ENCODE assay signal across 1 cellular context in genomic region chr19:5340637-5341447, GRCh38.
TF ChIP-seq lines count a peak whose summit lies in the region.

PTPRS (minus strand) TSS chr19:5340812; CDS start chr19:5286140, 54,672 bp downstream.

TF ChIP-seq in HepG2, 621 proteins besides CTCF, POLR2A, EP300 and RAD21 (continued from another document and continues in another):
- TF ChIP-seq CEBPG (CRISPR knock-in tag; IDR thresholded peaks at IDR 0.05) (peak; percentile 60), ZNF101 (CRISPR knock-in tag; IDR thresholded peaks at IDR 0.05; ENCODE audit: borderline replicate concordance, low read depth) (peak; percentile 97), ZSCAN31 (CRISPR knock-in tag; IDR thresholded peaks at IDR 0.05; ENCODE audit: low read depth) (peak; percentile 98), ZNF143 (CRISPR knock-in tag; IDR thresholded peaks at IDR 0.05) (peak; percentile 53; the same call in 1 of the 2 replicates), BCLAF1 (IDR thresholded peaks at IDR 0.05) (no peak), ARNTL (CRISPR knock-in tag; IDR thresholded peaks at IDR 0.05) (peak; percentile 94), RBM39 (IDR thresholded peaks at IDR 0.05; ENCODE audit: low read depth, low read length, poor library complexity, severe bottlenecking) (no peak), THYN1 (CRISPR knock-in tag; IDR thresholded peaks at IDR 0.05; ENCODE audit: borderline replicate concordance, low read depth) (no peak), MTF2 (CRISPR knock-in tag; IDR thresholded peaks at IDR 0.05; ENCODE audit: borderline replicate concordance) (peak; percentile 80), FLYWCH1 (CRISPR knock-in tag; IDR thresholded peaks at IDR 0.05) (peak; percentile 99), ETV6 (CRISPR knock-in tag; conservative IDR thresholded peaks at IDR 0.05) (peak; percentile 92), SCMH1 (CRISPR knock-in tag; IDR thresholded peaks at IDR 0.05; ENCODE audit: borderline replicate concordance) (no peak), ZNF335 (CRISPR knock-in tag; IDR thresholded peaks at IDR 0.05) (peak; percentile 63; the same call in 1 of the 2 replicates), ZNF142 (CRISPR knock-in tag; IDR thresholded peaks at IDR 0.05) (peak; percentile 94), ZSCAN12 (CRISPR knock-in tag; IDR thresholded peaks at IDR 0.05) (peak; percentile 98), ERF (CRISPR knock-in tag; IDR thresholded peaks at IDR 0.05) (peak; percentile 99), CBX1 (IDR thresholded peaks at IDR 0.05; ENCODE audit: low read depth) (peak; percentile 62), THAP7 (CRISPR knock-in tag; IDR thresholded peaks at IDR 0.05) (peak; percentile 97; the same call in 1 of the 2 replicates), ZNF18 (CRISPR knock-in tag; IDR thresholded peaks at IDR 0.05; ENCODE audit: insufficient replicate concordance) (peak; percentile 98), MATR3 (CRISPR knock-in tag; IDR thresholded peaks at IDR 0.05) (no peak), ZFP36L2 (CRISPR knock-in tag; IDR thresholded peaks at IDR 0.05) (peak; percentile 92; the same call in 1 of the 2 replicates), ZFP36L1 (CRISPR knock-in tag; IDR thresholded peaks at IDR 0.05) (peak; percentile 99), THAP8 (CRISPR knock-in tag; IDR thresholded peaks at IDR 0.05; ENCODE audit: borderline replicate concordance) (peak; percentile 98; the same call in 1 of the 2 replicates), SNAPC2 (CRISPR knock-in tag; IDR thresholded peaks at IDR 0.05) (peak; percentile 89), ZNF703 (CRISPR knock-in tag; IDR thresholded peaks at IDR 0.05; ENCODE audit: borderline replicate concordance) (peak; percentile 96), BCL6 (CRISPR knock-in tag; IDR thresholded peaks at IDR 0.05) (peak; percentile 59; the same call in 1 of the 2 replicates), ARHGAP35 (CRISPR knock-in tag; IDR thresholded peaks at IDR 0.05; ENCODE audit: borderline replicate concordance) (peak; percentile 99), KLF15 (CRISPR knock-in tag; IDR thresholded peaks at IDR 0.05; ENCODE audit: borderline replicate concordance) (peak; percentile 98; the same call in 1 of the 2 replicates), ZNF646 (CRISPR knock-in tag; IDR thresholded peaks at IDR 0.05) (no peak), CENPBD1 (CRISPR knock-in tag; IDR thresholded peaks at IDR 0.05; ENCODE audit: borderline replicate concordance, low read depth) (peak; percentile 97; the same call in 1 of the 2 replicates), ZNF761 (CRISPR knock-in tag; conservative IDR thresholded peaks at IDR 0.05) (peak; percentile 99), ZNF326 (CRISPR knock-in tag; IDR thresholded peaks at IDR 0.05; ENCODE audit: borderline replicate concordance) (no peak), ZNF841 (CRISPR knock-in tag; IDR thresholded peaks at IDR 0.05; ENCODE audit: borderline replicate concordance) (peak; percentile 99), CC2D1A (CRISPR knock-in tag; IDR thresholded peaks at IDR 0.05) (0 out of 2 replicates have a peak, but pooled peaks have one; percentile 86), IRF2 (CRISPR knock-in tag; IDR thresholded peaks at IDR 0.05) (peak; percentile 80; the same call in 1 of the 2 replicates), ZBTB26 (CRISPR knock-in tag; IDR thresholded peaks at IDR 0.05; ENCODE audit: borderline replicate concordance) (peak; percentile 96)
